20 cellular contexts compared by ENCODE assay signal in genomic region chr6:485655-486054, GRCh38.
DNase-seq lines count a peak whose midpoint lies in the region; ATAC-seq and TF ChIP-seq lines count a peak whose summit lies in the region.
"Had no signal": no experiment of that assay in that cellular context is flagged by ENCODE, and none has a peak within 500 bp of the region (broad histone marks: within the 10 kb centered on the region; RNA-seq: fewer than 3 reads in every experiment).

No MANE protein-coding gene starts in this region.

- peak overlapping the region; percentile 54 to 65 for H3K4me3 Mint-ChIP-seq in activated T-cell treated with anti-CD3 and anti-CD28 coated beads, Interleukin-2, amount 50 U/mL, for 72 hours
- no peak overlapping the region for H3K4me3 Mint-ChIP-seq in activated naive CD8-positive, alpha-beta T cell treated with anti-CD3 and anti-CD28 coated beads, Interleukin-2, amount 50 U/mL, for 24 hours
- H3K4me3 Mint-ChIP-seq in effector memory CD8-positive, alpha-beta T cell: no peak overlapping the region
- H3K4me3 Mint-ChIP-seq: CD4-positive, alpha-beta T cell had no signal

- peaks cover 18 to 42% of the 10 kb centered on the region in 2 donors for H3K36me3 Mint-ChIP-seq in activated T-cell treated with anti-CD3 and anti-CD28 coated beads, Interleukin-2, amount 50 U/mL, for 72 hours (ENCODE audit: insufficient read depth in 2 of 2)
- H3K36me3 Mint-ChIP-seq in activated naive CD8-positive, alpha-beta T cell treated with anti-CD3 and anti-CD28 coated beads, Interleukin-2, amount 50 U/mL, for 24 hours (ENCODE audit: low read depth): peaks cover 60% of the 10 kb centered on the region
- peaks cover 16% of the 10 kb centered on the region for H3K36me3 Mint-ChIP-seq in effector memory CD8-positive, alpha-beta T cell (ENCODE audit: insufficient read depth)

- peaks cover 20 to 74% (median 54%) of the 10 kb centered on the region in 10 experiments for H3K4me1 ChIP-seq in BLaER1 treated with 17β-estradiol and CSF1 and Interleukin-3, amounts not matched to agents 10 nM and 100 nM
- peaks cover 86% of the 10 kb centered on the region for H3K4me1 ChIP-seq in OCI-LY3 (ENCODE audit: low read length)
- H3K4me1 ChIP-seq: BE2C, Caco-2 had no signal

- no peak overlapping the region for H2AFZ ChIP-seq in OCI-LY3 (ENCODE audit: low read depth, low read length)

- H3K36me3 ChIP-seq in BLaER1 treated with 17β-estradiol and CSF1 and Interleukin-3, amounts not matched to agents 10 nM and 100 nM: peaks cover 3 to 45% (median 20%) of the 10 kb centered on the region in 11 experiments; a peak in 17 of 22 replicates
- peaks cover 29% of the 10 kb centered on the region for H3K36me3 ChIP-seq in OCI-LY3 (replicated peaks; ENCODE audit: low read depth, low read length)
- H3K36me3 ChIP-seq: BE2C had no signal

- H3K4me1 Mint-ChIP-seq in activated T-cell treated with anti-CD3 and anti-CD28 coated beads, Interleukin-2, amount 50 U/mL, for 72 hours (ENCODE audit: low read depth): peaks cover 94% of the 10 kb centered on the region
- H3K4me1 Mint-ChIP-seq in activated naive CD8-positive, alpha-beta T cell treated with anti-CD3 and anti-CD28 coated beads, Interleukin-2, amount 50 U/mL, for 24 hours: peaks cover 73% of the 10 kb centered on the region
- H3K4me1 Mint-ChIP-seq in effector memory CD8-positive, alpha-beta T cell (ENCODE audit: low read depth in 2 of 2): peaks cover 18 to 20% of the 10 kb centered on the region in 2 donors

- no peak overlapping the region for H3K27ac ChIP-seq in BLaER1 treated with 17β-estradiol and CSF1 and Interleukin-3, amounts not matched to agents 10 nM and 100 nM
- peak overlapping the region; percentile 100 for H3K27ac ChIP-seq in OCI-LY3 (ENCODE audit: low read length)

- H3K27me3 ChIP-seq in BLaER1 treated with 17β-estradiol and CSF1 and Interleukin-3, amounts not matched to agents 10 nM and 100 nM: no peaks in the 10 kb centered on the region
- no peaks in the 10 kb centered on the region for H3K27me3 ChIP-seq in OCI-LY3 (ENCODE audit: low read depth, low read length)
- H3K27me3 ChIP-seq: BE2C had no signal

- ATAC-seq in activated T-cell treated with anti-CD3 and anti-CD28 coated beads, Interleukin-2, amount 50 U/mL, for 72 hours (replicated peaks in 1 of 2): no peak
- no peak for ATAC-seq in activated naive CD8-positive, alpha-beta T cell treated with anti-CD3 and anti-CD28 coated beads, Interleukin-2, amount 50 U/mL, for 24 hours
- ATAC-seq in effector memory CD8-positive, alpha-beta T cell (replicated peaks): no peak
- ATAC-seq: Right ventricle myocardium inferior had no signal

- H3K4me2 ChIP-seq in BLaER1 treated with 17β-estradiol and CSF1 and Interleukin-3, amounts not matched to agents 10 nM and 100 nM: peak overlapping the region in 7 of 11 experiments; percentile 41 to 87 (median 53); a peak in 14 of 22 replicates
- H3K4me2 ChIP-seq in OCI-LY3 (ENCODE audit: low read length): peak overlapping the region; percentile 48

- H3K9me3 ChIP-seq in BLaER1 treated with 17β-estradiol and CSF1 and Interleukin-3, amounts not matched to agents 10 nM and 100 nM (replicated peaks in 1 of 11): peaks cover 10 to 44% (median 19%) of the 10 kb centered on the region in 11 experiments; a peak in 18 of 22 replicates
- H3K9me3 ChIP-seq in OCI-LY3 (ENCODE audit: insufficient read depth, low read length): no peaks in the 10 kb centered on the region
- H3K9me3 ChIP-seq: BE2C, Caco-2 had no signal

- peak overlapping the region; percentile 87 for H3K27ac Mint-ChIP-seq in activated T-cell treated with anti-CD3 and anti-CD28 coated beads, Interleukin-2, amount 50 U/mL, for 72 hours
- peak overlapping the region; percentile 91 for H3K27ac Mint-ChIP-seq in activated naive CD8-positive, alpha-beta T cell treated with anti-CD3 and anti-CD28 coated beads, Interleukin-2, amount 50 U/mL, for 24 hours
- no peak overlapping the region for H3K27ac Mint-ChIP-seq in effector memory CD8-positive, alpha-beta T cell
- H3K27ac Mint-ChIP-seq: CD4-positive, alpha-beta T cell had no signal

- peaks cover 4 to 5% of the 10 kb centered on the region in 2 donors for H3K9me3 Mint-ChIP-seq in activated T-cell treated with anti-CD3 and anti-CD28 coated beads, Interleukin-2, amount 50 U/mL, for 72 hours
- peaks cover 4% of the 10 kb centered on the region for H3K9me3 Mint-ChIP-seq in activated naive CD8-positive, alpha-beta T cell treated with anti-CD3 and anti-CD28 coated beads, Interleukin-2, amount 50 U/mL, for 24 hours
- no peaks in the 10 kb centered on the region for H3K9me3 Mint-ChIP-seq in effector memory CD8-positive, alpha-beta T cell
- H3K9me3 Mint-ChIP-seq: CD4-positive, alpha-beta T cell had no signal

- H3K4me3 ChIP-seq in BLaER1 treated with 17β-estradiol and CSF1 and Interleukin-3, amounts not matched to agents 10 nM and 100 nM: no peak overlapping the region
- 0 out of 2 replicates have a peak overlapping the region, but pooled peaks have one; percentile 16 for H3K4me3 ChIP-seq in OCI-LY3 (ENCODE audit: low read length)

- H4K20me1 ChIP-seq in BLaER1 treated with 17β-estradiol and CSF1 and Interleukin-3, amounts not matched to agents 10 nM and 100 nM: no peaks in the 10 kb centered on the region
- H4K20me1 ChIP-seq in OCI-LY3 (ENCODE audit: insufficient read depth, low read length): no peaks in the 10 kb centered on the region

- TF ChIP-seq CTCF in OCI-LY3 (IDR thresholded peaks at IDR 0.05; ENCODE audit: low read depth, low read length): no peak

- no peaks in the 10 kb centered on the region for H3K27me3 Mint-ChIP-seq in activated T-cell treated with anti-CD3 and anti-CD28 coated beads, Interleukin-2, amount 50 U/mL, for 72 hours (ENCODE audit: low read depth)
- no peaks in the 10 kb centered on the region for H3K27me3 Mint-ChIP-seq in activated naive CD8-positive, alpha-beta T cell treated with anti-CD3 and anti-CD28 coated beads, Interleukin-2, amount 50 U/mL, for 24 hours
- no peaks in the 10 kb centered on the region for H3K27me3 Mint-ChIP-seq in effector memory CD8-positive, alpha-beta T cell
- H3K27me3 Mint-ChIP-seq: CD4-positive, alpha-beta T cell had no signal

- no peak overlapping the region for H3K9ac ChIP-seq in BLaER1 treated with 17β-estradiol and CSF1 and Interleukin-3, amounts not matched to agents 10 nM and 100 nM
- peak overlapping the region; percentile 83 for H3K9ac ChIP-seq in OCI-LY3 (ENCODE audit: low read length)

- DNase-seq in activated T-cell treated with anti-CD3 and anti-CD28 coated beads, Interleukin-2, amount 50 U/mL, for 72 hours: no peak
- no peak for DNase-seq in activated T-cell treated with anti-CD3 and anti-CD28 coated beads for 4 hours
- no peak for DNase-seq in activated naive CD8-positive, alpha-beta T cell treated with anti-CD3 and anti-CD28 coated beads, Interleukin-2, amount 50 U/mL, for 24 hours
- DNase-seq in activated effector memory CD4-positive, alpha-beta T cell treated with anti-CD3 and anti-CD28 coated beads, Interleukin-2, amount 50 U/mL, for 16 hours: no peak
- no peak for DNase-seq in effector memory CD8-positive, alpha-beta T cell
- DNase-seq: BE2C; Caco-2; CD4-positive, alpha-beta T cell; DMS 273 treated with DMSO at 0.1 percent for 48 hours; Karpas-422; NCI-H1417; NCI-H1694 treated with DMSO at 0.1 percent for 48 hours; NCI-H2081 treated with DMSO at 0.1 percent for 48 hours; NCI-H2171 treated with DMSO at 0.1 percent for 48 hours; NCI-H446; NCI-H526; OCI-M1 had no signal

- H3K79me2 ChIP-seq in OCI-LY3 (ENCODE audit: low read length): peaks cover 15% of the 10 kb centered on the region

Comparison
In these comparisons a context has a peak if more than half of its experiments do, and no peak if none do; other contexts are left out.
1. H3K27ac Mint-ChIP-seq: peak in activated T-cell treated with anti-CD3 and anti-CD28 coated beads, Interleukin-2, amount 50 U/mL, for 72 hours (single experiment) and activated naive CD8-positive, alpha-beta T cell treated with anti-CD3 and anti-CD28 coated beads, Interleukin-2, amount 50 U/mL, for 24 hours (single experiment); none in effector memory CD8-positive, alpha-beta T cell (0 of 2).
2. H3K4me3 Mint-ChIP-seq: peak in activated T-cell treated with anti-CD3 and anti-CD28 coated beads, Interleukin-2, amount 50 U/mL, for 72 hours (2 of 2); none in activated naive CD8-positive, alpha-beta T cell treated with anti-CD3 and anti-CD28 coated beads, Interleukin-2, amount 50 U/mL, for 24 hours (single experiment) and effector memory CD8-positive, alpha-beta T cell (0 of 2).